Comparison of ENCODE assay signal across 28 cellular contexts in genomic region chr18:40534748-40535147, GRCh38.
DNase-seq lines count a peak whose midpoint lies in the region; ATAC-seq and TF ChIP-seq lines count a peak whose summit lies in the region.
"Had no signal": no experiment of that assay in that cellular context is flagged by ENCODE, and none has a peak within 500 bp of the region (broad histone marks: within the 10 kb centered on the region; RNA-seq: fewer than 3 reads in every experiment).

No MANE protein-coding gene starts in this region.

- no peak overlapping the region for H3K4me3 ChIP-seq in RWPE2 (ENCODE audit: severe bottlenecking)
- H3K4me3 ChIP-seq in skeletal muscle cell (ENCODE audit: low read depth, low read length) = no peak overlapping the region
- no peak overlapping the region for H3K4me3 ChIP-seq in BE2C (ENCODE audit: low read depth, low read length)
- H3K4me3 ChIP-seq: esophagus muscularis mucosa, gastrocnemius medialis, ovary, skin epidermis had no signal

- peak; percentile 14 for DNase-seq in DMS53 (lab: John Stamatoyannopoulos, UW)
- DNase-seq in DMS53 treated with DMSO at 0.1 percent for 48 hours (lab: John Stamatoyannopoulos, UW; ENCODE audit: unreplicated experiment) = no peak
- no peak for DNase-seq in RWPE2 (ENCODE audit: low spot score)
- peak; percentile 87 for DNase-seq in epithelial cell of prostate (ENCODE audit: low read depth, low spot score)
- peak; percentile 43 for DNase-seq in skeletal muscle cell (ENCODE audit: low read depth)
- no peak for DNase-seq in natural killer cell
- DNase-seq in RPMI8226 = no peak
- DNase-seq in BE2C = no peak
- DNase-seq: activated CD4-positive, alpha-beta T cell treated with anti-CD3 and anti-CD28 coated beads for 1 hour; activated CD8-positive, alpha-beta memory T cell treated with anti-CD3 and anti-CD28 coated beads, Interleukin-2, amount 50 U/mL, for 48 hours; activated CD8-positive, alpha-beta T cell treated with anti-CD3 and anti-CD28 coated beads for 36 hours; activated naive CD4-positive, alpha-beta T cell treated with anti-CD3 and anti-CD28 coated beads, Interleukin-2, amount 50 U/mL, for 16 hours; DND-41; gastrocnemius medialis; NCI-H1417; NCI-H2029 treated with DMSO at 0.1 percent for 48 hours; NCI-H2227 treated with DMSO at 0.1 percent for 48 hours; NCI-H69; ovary; stimulated activated naive B cell treated with anti-CD40 and anti-IgM and Interleukin-4, amounts not matched to agents 10 μg/mL and 1 μg/mL and 100 μg/mL, for 72 hours; trophoblast cell had no signal

- no peak overlapping the region for H3K27ac Mint-ChIP-seq in natural killer cell
- H3K27ac Mint-ChIP-seq: activated CD8-positive, alpha-beta T cell treated with anti-CD3 and anti-CD28 coated beads for 36 hours; activated T-helper 17 cell treated with anti-CD3 and anti-CD28 coated beads, Interleukin-2, amount 50 U/mL, for 72 hours; stimulated activated naive B cell treated with anti-CD40 and anti-IgM and Interleukin-4, amounts not matched to agents 10 μg/mL and 1 μg/mL and 100 μg/mL, for 72 hours had no signal

- no peaks in the 10 kb centered on the region for H3K36me3 Mint-ChIP-seq in natural killer cell
- H3K36me3 Mint-ChIP-seq: stimulated activated naive B cell treated with anti-CD40 and anti-IgM and Interleukin-4, amounts not matched to agents 10 μg/mL and 1 μg/mL and 100 μg/mL, for 72 hours had no signal

- H3K4me1 Mint-ChIP-seq in natural killer cell = no peaks in the 10 kb centered on the region
- H3K4me1 Mint-ChIP-seq: activated T-helper 17 cell treated with anti-CD3 and anti-CD28 coated beads, Interleukin-2, amount 50 U/mL, for 72 hours; stimulated activated naive B cell treated with anti-CD40 and anti-IgM and Interleukin-4, amounts not matched to agents 10 μg/mL and 1 μg/mL and 100 μg/mL, for 72 hours had no signal

- H3K36me3 ChIP-seq in RWPE2 (ENCODE audit: low read depth) (no peaks in the 10 kb centered on the region), BE2C (no peaks in the 10 kb centered on the region)
- H3K36me3 ChIP-seq: esophagus muscularis mucosa, gastrocnemius medialis, ovary had no signal

- ATAC-seq in RWPE2 (ENCODE audit: low read depth) (peak; percentile 96), natural killer cell (no peak)
- ATAC-seq: activated CD8-positive, alpha-beta T cell treated with anti-CD3 and anti-CD28 coated beads for 36 hours; activated T-helper 17 cell treated with anti-CD3 and anti-CD28 coated beads, Interleukin-2, amount 50 U/mL, for 72 hours; gastrocnemius medialis; Panc1; stimulated activated naive B cell treated with anti-CD40 and anti-IgM and Interleukin-4, amounts not matched to agents 10 μg/mL and 1 μg/mL and 100 μg/mL, for 72 hours had no signal

- TF ChIP-seq CTCF in RWPE2 (IDR thresholded peaks at IDR 0.05; ENCODE audit: poor library complexity, severe bottlenecking) (no peak), natural killer cell (IDR thresholded peaks at IDR 0.05) (no peak), BE2C (IDR thresholded peaks at IDR 0.05; ENCODE audit: low read depth, low read length) (no peak)

- H3K9me3 ChIP-seq in RWPE2 (ENCODE audit: severe bottlenecking) = no peaks in the 10 kb centered on the region
- no peaks in the 10 kb centered on the region for H3K9me3 ChIP-seq in BE2C
- H3K9me3 ChIP-seq: esophagus muscularis mucosa, gastrocnemius medialis, ovary had no signal

- H3K9me3 Mint-ChIP-seq in natural killer cell = peaks cover 15 to 18% of the 10 kb centered on the region in 2 donors

- no peaks in the 10 kb centered on the region for H3K27me3 Mint-ChIP-seq in natural killer cell (ENCODE audit: low read depth in 2 of 2)
- H3K27me3 Mint-ChIP-seq: activated CD8-positive, alpha-beta T cell treated with anti-CD3 and anti-CD28 coated beads for 36 hours; activated T-helper 17 cell treated with anti-CD3 and anti-CD28 coated beads, Interleukin-2, amount 50 U/mL, for 72 hours; stimulated activated naive B cell treated with anti-CD40 and anti-IgM and Interleukin-4, amounts not matched to agents 10 μg/mL and 1 μg/mL and 100 μg/mL, for 72 hours had no signal

- H3K4me3 Mint-ChIP-seq in natural killer cell = no peak overlapping the region
- H3K4me3 Mint-ChIP-seq: activated CD8-positive, alpha-beta T cell treated with anti-CD3 and anti-CD28 coated beads for 36 hours; activated T-helper 17 cell treated with anti-CD3 and anti-CD28 coated beads, Interleukin-2, amount 50 U/mL, for 72 hours; stimulated activated naive B cell treated with anti-CD40 and anti-IgM and Interleukin-4, amounts not matched to agents 10 μg/mL and 1 μg/mL and 100 μg/mL, for 72 hours had no signal

- intact Hi-C loops in natural killer cell (cut with micrococcal nuclease) = no loop called here

- H3K27ac ChIP-seq in RWPE2 (ENCODE audit: poor library complexity, severe bottlenecking) (no peak overlapping the region), epithelial cell of prostate (no peak overlapping the region)
- H3K27ac ChIP-seq: 22Rv1, C4-2B, esophagus muscularis mucosa, gastrocnemius medialis, KMS-11, ovary, skin epidermis had no signal

- peaks cover 7% of the 10 kb centered on the region for H3K4me1 ChIP-seq in RWPE2 (ENCODE audit: insufficient read depth, poor library complexity, severe bottlenecking)
- H3K4me1 ChIP-seq in BE2C = no peaks in the 10 kb centered on the region
- H3K4me1 ChIP-seq: esophagus muscularis mucosa, gastrocnemius medialis had no signal

- H3K27me3 ChIP-seq in RWPE2 (ENCODE audit: insufficient read depth, poor library complexity, severe bottlenecking) (no peaks in the 10 kb centered on the region), BE2C (no peaks in the 10 kb centered on the region)
- H3K27me3 ChIP-seq: esophagus muscularis mucosa, gastrocnemius medialis, ovary had no signal

Comparison
In these comparisons a context has a peak if more than half of its experiments do, and no peak if none do; other contexts are left out.
1. DNase-seq: peak in DMS53 (single experiment), epithelial cell of prostate (single experiment) and skeletal muscle cell (single experiment); none in DMS53 treated with DMSO at 0.1 percent for 48 hours (single experiment), RWPE2 (single experiment), natural killer cell (single experiment), RPMI8226 (single experiment) and BE2C (single experiment).